In genomic region chr17:4795168-4795567, GRCh38 we compare ENCODE assay signal across 1 cellular context.
TF ChIP-seq lines count a peak whose summit lies in the region.

No MANE protein-coding gene starts in this region.

TF ChIP-seq in HepG2, 621 proteins besides CTCF, POLR2A, EP300 and RAD21:
- TF ChIP-seq PTBP1 (IDR thresholded peaks at IDR 0.05; ENCODE audit: low read depth, low read length, poor library complexity, severe bottlenecking): no peak
- TF ChIP-seq SOX6 (IDR thresholded peaks at IDR 0.05): no peak
- no peak for TF ChIP-seq SOX6 (CRISPR knock-in tag; IDR thresholded peaks at IDR 0.05)
- TF ChIP-seq MXD3 (CRISPR knock-in tag; IDR thresholded peaks at IDR 0.05): no peak
- TF ChIP-seq ZNF362 (CRISPR knock-in tag; IDR thresholded peaks at IDR 0.05; ENCODE audit: borderline replicate concordance): no peak
- no peak for TF ChIP-seq ZBTB33 (CRISPR knock-in tag; IDR thresholded peaks at IDR 0.05)
- TF ChIP-seq NFYB (CRISPR knock-in tag; IDR thresholded peaks at IDR 0.05): no peak
- no peak for TF ChIP-seq RFX3 (CRISPR knock-in tag; IDR thresholded peaks at IDR 0.05)
- TF ChIP-seq ZNF160 (CRISPR knock-in tag; IDR thresholded peaks at IDR 0.05): no peak
